Comparison of ENCODE assay signal across 9 cellular contexts in the genomic region with DNA sequence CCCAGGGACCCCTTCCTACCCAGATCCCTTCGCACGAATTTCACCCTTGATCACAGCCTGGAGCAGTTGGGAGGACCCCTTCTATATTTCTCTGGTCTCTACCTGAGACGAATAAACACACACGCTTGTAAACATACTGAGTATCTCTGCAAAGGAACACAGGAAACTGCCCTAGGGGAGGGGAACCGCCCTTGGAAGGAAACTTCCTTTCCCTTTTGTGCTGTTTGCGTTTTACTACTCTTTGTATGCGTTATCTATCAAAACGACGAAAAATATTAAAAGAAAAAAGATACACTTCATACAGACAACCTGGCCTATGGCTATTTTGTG. TPM values are rescaled to one million over a fixed set of nuclear protein-coding genes. Genes with fewer than 3 reads are reported as not detected.
DNase-seq lines count a peak whose midpoint lies in the region; ATAC-seq, FAIRE-seq and TF ChIP-seq lines count a peak whose summit lies in the region.
"Had no signal": no experiment of that assay in that cellular context is flagged by ENCODE, and none has a peak within 500 bp of the region (broad histone marks: within the 10 kb centered on the region; RNA-seq: fewer than 3 reads in every experiment).

No MANE protein-coding gene starts in this region.

- WGBS in right cardiac atrium: 1% methylated on average over 9 of the region's 9 CpGs
- WGBS in small intestine, 3 donors: 0 to 1% (median 1%) methylated on average over 9 of the region's 9 CpGs

- H3K4me3 ChIP-seq in right cardiac atrium (ENCODE audit: low read length) (peak overlapping the region; percentile 94), small intestine (ENCODE audit: low read depth in 1 of 2, low read length in 2 of 2) (peak overlapping the region; percentile 93 to 99)

- peak overlapping the region; percentile 90 for H3K27ac Mint-ChIP-seq in activated naive CD4-positive, alpha-beta T cell treated with anti-CD3 and anti-CD28 coated beads for 36 hours
- H3K27ac Mint-ChIP-seq in activated B cell treated with CpG ODN at 0.5 μM for 24 hours: peak overlapping the region; percentile 91

- H3K27me3 ChIP-seq in right cardiac atrium (ENCODE audit: control insufficient read depth, insufficient read depth) (no peaks in the 10 kb centered on the region), small intestine (ENCODE audit: control insufficient read depth in 2 of 2, insufficient read depth in 2 of 2, low read length in 2 of 2) (no peaks in the 10 kb centered on the region)

- peaks cover 36% of the 10 kb centered on the region for H3K4me1 Mint-ChIP-seq in activated naive CD4-positive, alpha-beta T cell treated with anti-CD3 and anti-CD28 coated beads for 36 hours (ENCODE audit: low read depth)
- H3K4me1 Mint-ChIP-seq in activated B cell treated with CpG ODN at 0.5 μM for 24 hours: peaks cover 30% of the 10 kb centered on the region

- CTCF ChIA-PET in activated naive CD4-positive, alpha-beta T cell treated with anti-CD3 and anti-CD28 coated beads for 36 hours (lab: Charles Lee): interaction anchor here (1.0 to 3.0 kb wide), 7 partner anchors 12 to 362 kb away, joined by 4 to 12 read pairs (median 7); partner anchors contain the start of gene FBXO42
- CTCF ChIA-PET in activated B cell treated with CpG ODN at 0.5 μM for 24 hours (lab: Charles Lee): interaction anchor here (0.9 to 2.2 kb wide), 7 partner anchors 16 to 510 kb away, joined by 4 to 6 read pairs (median 5); partner anchors contain the start of gene NBPF1

- no peaks in the 10 kb centered on the region for H3K27me3 Mint-ChIP-seq in activated naive CD4-positive, alpha-beta T cell treated with anti-CD3 and anti-CD28 coated beads for 36 hours (ENCODE audit: low read depth)
- no peaks in the 10 kb centered on the region for H3K27me3 Mint-ChIP-seq in activated B cell treated with CpG ODN at 0.5 μM for 24 hours

- POLR2A ChIA-PET in activated B cell treated with CpG ODN at 0.5 μM for 24 hours (lab: Charles Lee): interaction anchor here (0.7 to 2.7 kb wide), 12 partner anchors 10 to 838 kb away, joined by 3 to 27 read pairs (median 6); partner anchors contain the start of genes FBXO42, RNU1-1 and SZRD1

- intact Hi-C loops in activated naive CD4-positive, alpha-beta T cell treated with anti-CD3 and anti-CD28 coated beads for 36 hours (cut with micrococcal nuclease): loop anchor here (1.0 to 5.0 kb wide), 7 partner anchors 20 to 466 kb away; partner anchors contain the start of genes RNU1-1 and SZRD1
- intact Hi-C loops in activated B cell treated with CpG ODN at 0.5 μM for 24 hours (cut with micrococcal nuclease) (loop anchor here (2.0 to 10.0 kb wide), 6 partner anchors 20 to 172 kb away; partner anchors contain the start of genes FBXO42, NBPF1 and RNU1-1), right cardiac atrium (cut with DNase I) (no loop called here), posterior vena cava (cut with DNase I) (no loop called here)

- H3K4me1 ChIP-seq in right cardiac atrium (ENCODE audit: control insufficient read depth, insufficient read depth, low read length) (peaks cover 8% of the 10 kb centered on the region), small intestine (ENCODE audit: control insufficient read depth in 2 of 2, insufficient read depth in 1 of 2, low read depth in 1 of 2, low read length in 1 of 2) (peaks cover 0 to 3% of the 10 kb centered on the region in 2 donors)

- FAIRE-seq in small intestine (lab: Jason Lieb, UNC): no peak
- FAIRE-seq: endometrium had no signal

- ATAC-seq in activated B cell treated with CpG ODN at 0.5 μM for 24 hours (ENCODE audit: low read depth) (no peak), right cardiac atrium (peak in 1 of 2 donors; percentile 26), HG02852 (IDR thresholded peaks at IDR 0.05; ENCODE audit: unreplicated experiment) (no peak)

- peaks cover 4% of the 10 kb centered on the region in 2 donors for H3K36me3 ChIP-seq in small intestine (ENCODE audit: control insufficient read depth in 2 of 2, insufficient read depth in 2 of 2, low read length in 2 of 2)

- DNase-seq in activated naive CD4-positive, alpha-beta T cell treated with anti-CD3 and anti-CD28 coated beads for 36 hours: no peak
- no peak for DNase-seq in activated naive CD4-positive, alpha-beta T cell (lab: John Stamatoyannopoulos, UW)
- DNase-seq in activated B cell treated with CpG ODN at 0.5 μM for 24 hours: no peak
- DNase-seq in right cardiac atrium: no peak
- DNase-seq in small intestine: peak; percentile 40
- DNase-seq in activated CD4-positive, CD25-positive, alpha-beta regulatory T cell (lab: John Stamatoyannopoulos, UW): no peak
- DNase-seq in posterior vena cava (ENCODE audit: low spot score): no peak

- H3K9me3 ChIP-seq in right cardiac atrium (ENCODE audit: control insufficient read depth, low read length) (no peaks in the 10 kb centered on the region), small intestine (ENCODE audit: control insufficient read depth, low read depth) (no peaks in the 10 kb centered on the region)

- peaks cover 6% of the 10 kb centered on the region for H3K36me3 Mint-ChIP-seq in activated naive CD4-positive, alpha-beta T cell treated with anti-CD3 and anti-CD28 coated beads for 36 hours (ENCODE audit: low read depth)
- H3K36me3 Mint-ChIP-seq in activated B cell treated with CpG ODN at 0.5 μM for 24 hours (ENCODE audit: low read depth): peaks cover 39% of the 10 kb centered on the region

- TF ChIP-seq CTCF in activated B cell treated with CpG ODN at 0.5 μM for 24 hours (IDR thresholded peaks at IDR 0.05): no peak

- H3K9me3 Mint-ChIP-seq in activated naive CD4-positive, alpha-beta T cell treated with anti-CD3 and anti-CD28 coated beads for 36 hours: no peaks in the 10 kb centered on the region
- H3K9me3 Mint-ChIP-seq in activated B cell treated with CpG ODN at 0.5 μM for 24 hours: no peaks in the 10 kb centered on the region

- H3K4me3 Mint-ChIP-seq in activated naive CD4-positive, alpha-beta T cell treated with anti-CD3 and anti-CD28 coated beads for 36 hours: peak overlapping the region; percentile 86
- H3K4me3 Mint-ChIP-seq in activated B cell treated with CpG ODN at 0.5 μM for 24 hours: peak overlapping the region; percentile 94

- H3K27ac ChIP-seq in right cardiac atrium (ENCODE audit: low read length): no peak overlapping the region
- H3K27ac ChIP-seq in small intestine (ENCODE audit: low read depth in 1 of 2, low read length in 1 of 2): peak overlapping the region; percentile 34 to 85

RNA-seq across cellular contexts. Expression of gene NECAP2, which starts 0.8 kb away (rescaled TPM):
- total RNA-seq in activated naive CD4-positive, alpha-beta T cell treated with anti-CD3 and anti-CD28 coated beads for 36 hours: 10 to 100 TPM; 53.3 to 53.4 TPM
- total RNA-seq in activated B cell treated with CpG ODN at 0.5 μM for 24 hours (85.5 and 88.4 TPM in 2 replicates), right cardiac atrium (10 to 100 TPM; 14.1 to 19.0 (median 18.1) TPM), posterior vena cava (10 to 100 TPM; 30.5 to 42.9 TPM)
- polyA plus RNA-seq in right cardiac atrium (14.6 TPM), small intestine (10 to 100 TPM; 36.0 to 41.9 (median 41.0) TPM)

RNA-seq across cellular contexts. Expression of gene SPATA21, which starts 4.1 kb away (rescaled TPM):
- not detected for total RNA-seq in activated naive CD4-positive, alpha-beta T cell treated with anti-CD3 and anti-CD28 coated beads for 36 hours
- total RNA-seq in activated B cell treated with CpG ODN at 0.5 μM for 24 hours (not detected in 2 replicates), right cardiac atrium (not detected), posterior vena cava (not detected)
- polyA plus RNA-seq in right cardiac atrium (0.23 TPM), small intestine (under 1 TPM; 0.18 to 0.27 (median 0.22) TPM)

Comparison
In these comparisons a context has a peak if more than half of its experiments do, and no peak if none do; other contexts are left out.
1. intact Hi-C loops: an anchor here in activated naive CD4-positive, alpha-beta T cell treated with anti-CD3 and anti-CD28 coated beads for 36 hours (1.0 to 5.0 kb wide) and activated B cell treated with CpG ODN at 0.5 μM for 24 hours (2.0 to 10.0 kb wide); none called in right cardiac atrium and posterior vena cava.